ENCODE assay signal across 14 cellular contexts in genomic region chr11:4167758-4168157, GRCh38.
DNase-seq lines count a peak whose midpoint lies in the region; ATAC-seq and TF ChIP-seq lines count a peak whose summit lies in the region.
"Had no signal": no experiment of that assay in that cellular context is flagged by ENCODE, and none has a peak within 500 bp of the region (broad histone marks: within the 10 kb centered on the region; RNA-seq: fewer than 3 reads in every experiment).

No MANE protein-coding gene starts in this region.

- 85 to 92% methylated on average over 4 to 7 of the region's 7 CpGs for WGBS in endodermal cell (ENCODE audit: insufficient coverage in 1 of 2, insufficient read length in 1 of 2), 2 experiments
- WGBS in aorta, 2 donors, result 81 to 82% methylated on average over 6 to 7 of the region's 7 CpGs

- H3K4me1 ChIP-seq in endodermal cell (ENCODE audit: control insufficient read depth, insufficient read depth, low read length) (no peaks in the 10 kb centered on the region), aorta (ENCODE audit: control insufficient read depth in 1 of 2, insufficient read depth in 2 of 2, low read length in 2 of 2) (no peaks in the 10 kb centered on the region)
- H3K4me1 ChIP-seq: BLaER1 treated with 17β-estradiol and CSF1 and Interleukin-3, amounts not matched to agents 10 nM and 100 nM had no signal

- H3K9me3 ChIP-seq in endodermal cell (ENCODE audit: control insufficient read depth, low read length) (no peaks in the 10 kb centered on the region), aorta (ENCODE audit: control insufficient read depth, low read length) (no peaks in the 10 kb centered on the region)
- H3K9me3 ChIP-seq: BLaER1 treated with 17β-estradiol and CSF1 and Interleukin-3, amounts not matched to agents 10 nM and 100 nM had no signal

- H3K27ac ChIP-seq in endodermal cell (ENCODE audit: low read depth, low read length) (no peak overlapping the region), aorta (ENCODE audit: low read depth in 1 of 2, low read length in 2 of 2) (no peak overlapping the region)
- H3K27ac ChIP-seq: BLaER1 treated with 17β-estradiol and CSF1 and Interleukin-3, amounts not matched to agents 10 nM and 100 nM had no signal

- ATAC-seq in activated naive CD8-positive, alpha-beta T cell treated with anti-CD3 and anti-CD28 coated beads, Interleukin-2, amount 50 U/mL, for 24 hours, result peak; percentile 24
- peak; percentile 26 for ATAC-seq in aorta (ENCODE audit: low FRiP score)
- ATAC-seq: GM23338 had no signal

- no peaks in the 10 kb centered on the region for H3K36me3 Mint-ChIP-seq in activated naive CD8-positive, alpha-beta T cell treated with anti-CD3 and anti-CD28 coated beads, Interleukin-2, amount 50 U/mL, for 24 hours (ENCODE audit: low read depth)
- H3K36me3 Mint-ChIP-seq in activated naive CD8-positive, alpha-beta T cell treated with anti-CD3 and anti-CD28 coated beads for 36 hours, result no peaks in the 10 kb centered on the region
- H3K36me3 Mint-ChIP-seq in endodermal cell (ENCODE audit: low read depth), result no peaks in the 10 kb centered on the region
- no peaks in the 10 kb centered on the region for H3K36me3 Mint-ChIP-seq in nephron progenitor cell (ENCODE audit: low read depth)
- H3K36me3 Mint-ChIP-seq: CD4-positive, CD25-positive, alpha-beta regulatory T cell had no signal

- no peak overlapping the region for H3K9ac ChIP-seq in endodermal cell (ENCODE audit: extremely low read depth, low read length, poor library complexity, severe bottlenecking)
- H3K9ac ChIP-seq: BLaER1 treated with 17β-estradiol and CSF1 and Interleukin-3, amounts not matched to agents 10 nM and 100 nM had no signal

- no peak overlapping the region for H3K4me3 Mint-ChIP-seq in activated naive CD8-positive, alpha-beta T cell treated with anti-CD3 and anti-CD28 coated beads, Interleukin-2, amount 50 U/mL, for 24 hours
- no peak overlapping the region for H3K4me3 Mint-ChIP-seq in activated naive CD8-positive, alpha-beta T cell treated with anti-CD3 and anti-CD28 coated beads for 36 hours
- H3K4me3 Mint-ChIP-seq in endodermal cell (no peak overlapping the region), nephron progenitor cell (no peak overlapping the region)
- H3K4me3 Mint-ChIP-seq: CD4-positive, CD25-positive, alpha-beta regulatory T cell; GM23338 had no signal

- H3K36me3 ChIP-seq in endodermal cell (ENCODE audit: control insufficient read depth, insufficient read depth, low read length) (no peaks in the 10 kb centered on the region), aorta (ENCODE audit: control insufficient read depth in 1 of 2, insufficient read depth in 2 of 2, low read length in 1 of 2) (no peaks in the 10 kb centered on the region)
- H3K36me3 ChIP-seq: BLaER1 treated with 17β-estradiol and CSF1 and Interleukin-3, amounts not matched to agents 10 nM and 100 nM had no signal

- H3K4me3 ChIP-seq in endodermal cell (ENCODE audit: low read length) (no peak overlapping the region), aorta (ENCODE audit: low read length in 2 of 2) (no peak overlapping the region)
- H3K4me3 ChIP-seq: BLaER1 treated with 17β-estradiol and CSF1 and Interleukin-3, amounts not matched to agents 10 nM and 100 nM; GM23338 had no signal

- no peak for DNase-seq in activated naive CD8-positive, alpha-beta T cell treated with anti-CD3 and anti-CD28 coated beads, Interleukin-2, amount 50 U/mL, for 24 hours
- DNase-seq in activated naive CD8-positive, alpha-beta T cell treated with anti-CD3 and anti-CD28 coated beads for 36 hours, result no peak
- peak; percentile 23 for DNase-seq in endodermal cell
- DNase-seq in nephron progenitor cell, result no peak
- no peak for DNase-seq in aorta
- no peak for DNase-seq in activated gamma-delta T cell treated with Interleukin-2 at 50 U/mL for 16 hours
- DNase-seq in amniotic stem cell (lab: John Stamatoyannopoulos, UW), result no peak
- DNase-seq: ACHN; CD4-positive, CD25-positive, alpha-beta regulatory T cell; DMS53; GF-D8; H7 had no signal

- H3K27ac Mint-ChIP-seq in activated naive CD8-positive, alpha-beta T cell treated with anti-CD3 and anti-CD28 coated beads, Interleukin-2, amount 50 U/mL, for 24 hours, result no peak overlapping the region
- H3K27ac Mint-ChIP-seq in activated naive CD8-positive, alpha-beta T cell treated with anti-CD3 and anti-CD28 coated beads for 36 hours, result no peak overlapping the region
- H3K27ac Mint-ChIP-seq in endodermal cell (no peak overlapping the region), nephron progenitor cell (peak overlapping the region; percentile 80)
- H3K27ac Mint-ChIP-seq: CD4-positive, CD25-positive, alpha-beta regulatory T cell; GM23338 had no signal

- H3K27me3 Mint-ChIP-seq in activated naive CD8-positive, alpha-beta T cell treated with anti-CD3 and anti-CD28 coated beads, Interleukin-2, amount 50 U/mL, for 24 hours, result no peaks in the 10 kb centered on the region
- H3K27me3 Mint-ChIP-seq in activated naive CD8-positive, alpha-beta T cell treated with anti-CD3 and anti-CD28 coated beads for 36 hours, result peaks cover 3% of the 10 kb centered on the region
- H3K27me3 Mint-ChIP-seq in endodermal cell (ENCODE audit: insufficient read depth), result peaks cover 65% of the 10 kb centered on the region
- H3K27me3 Mint-ChIP-seq in nephron progenitor cell (ENCODE audit: low read depth, poor library complexity), result peaks cover 11% of the 10 kb centered on the region
- H3K27me3 Mint-ChIP-seq: CD4-positive, CD25-positive, alpha-beta regulatory T cell had no signal

- no peaks in the 10 kb centered on the region for H3K4me1 Mint-ChIP-seq in activated naive CD8-positive, alpha-beta T cell treated with anti-CD3 and anti-CD28 coated beads, Interleukin-2, amount 50 U/mL, for 24 hours
- H3K4me1 Mint-ChIP-seq in activated naive CD8-positive, alpha-beta T cell treated with anti-CD3 and anti-CD28 coated beads for 36 hours, result peaks cover 3% of the 10 kb centered on the region
- H3K4me1 Mint-ChIP-seq in endodermal cell (peaks cover 6% of the 10 kb centered on the region), nephron progenitor cell (no peaks in the 10 kb centered on the region)
- H3K4me1 Mint-ChIP-seq: CD4-positive, CD25-positive, alpha-beta regulatory T cell; GM23338 had no signal

- intact Hi-C loops in aorta (cut with DNase I), result no loop called here

- peaks cover 57% of the 10 kb centered on the region for H3K27me3 ChIP-seq in endodermal cell (ENCODE audit: control insufficient read depth, insufficient read depth, low read length, poor library complexity, severe bottlenecking)
- no peaks in the 10 kb centered on the region for H3K27me3 ChIP-seq in aorta (ENCODE audit: control insufficient read depth in 1 of 2, insufficient read depth in 2 of 2, low read length in 1 of 2)
- H3K27me3 ChIP-seq: BLaER1 treated with 17β-estradiol and CSF1 and Interleukin-3, amounts not matched to agents 10 nM and 100 nM had no signal

- H3K9me3 Mint-ChIP-seq in activated naive CD8-positive, alpha-beta T cell treated with anti-CD3 and anti-CD28 coated beads, Interleukin-2, amount 50 U/mL, for 24 hours, result no peaks in the 10 kb centered on the region
- H3K9me3 Mint-ChIP-seq in activated naive CD8-positive, alpha-beta T cell treated with anti-CD3 and anti-CD28 coated beads for 36 hours, result no peaks in the 10 kb centered on the region
- peaks cover 13% of the 10 kb centered on the region for H3K9me3 Mint-ChIP-seq in endodermal cell
- H3K9me3 Mint-ChIP-seq in nephron progenitor cell, result peaks cover 13% of the 10 kb centered on the region
- H3K9me3 Mint-ChIP-seq: CD4-positive, CD25-positive, alpha-beta regulatory T cell had no signal

- TF ChIP-seq CTCF in endodermal cell (conservative IDR thresholded peaks at IDR 0.05) (no peak), nephron progenitor cell (IDR thresholded peaks at IDR 0.05) (no peak)
